Comparison of ENCODE assay signal across 17 cellular contexts in the genomic region with DNA sequence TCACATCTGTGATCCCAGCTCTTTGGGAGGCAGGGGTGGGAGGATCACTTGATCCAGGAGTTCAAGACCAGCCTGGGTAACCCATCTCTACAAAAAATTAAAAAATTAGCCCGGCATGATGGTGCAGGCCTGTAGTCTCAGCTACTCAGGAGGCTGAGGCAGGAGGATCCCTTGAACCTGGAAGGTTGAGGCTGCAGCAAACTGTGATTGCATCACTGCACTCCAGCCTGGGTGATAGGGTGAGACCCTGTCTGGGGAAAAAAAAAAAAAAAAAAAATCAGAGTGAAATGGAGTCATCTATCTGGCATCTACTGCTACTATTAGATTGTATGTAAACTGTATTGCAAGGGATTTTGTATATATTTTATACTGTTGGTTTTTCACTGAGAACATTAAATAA. TPM values are rescaled to one million over a fixed set of nuclear protein-coding genes. Genes with fewer than 3 reads are reported as not detected.
DNase-seq lines count a peak whose midpoint lies in the region; ATAC-seq lines count a peak whose summit lies in the region.
"Had no signal": no experiment of that assay in that cellular context is flagged by ENCODE, and none has a peak within 500 bp of the region (broad histone marks: within the 10 kb centered on the region; RNA-seq: fewer than 3 reads in every experiment).

No MANE protein-coding gene starts in this region.

- no peak overlapping the region for H3K4me3 ChIP-seq in SK-N-MC
- H3K4me3 ChIP-seq: BLaER1 had no signal

- H3K4me1 Mint-ChIP-seq in activated T-cell treated with anti-CD3 and anti-CD28 coated beads, Interleukin-2, amount 50 U/mL, for 24 hours (ENCODE audit: low read depth): peaks cover 11% of the 10 kb centered on the region
- peaks cover 3% of the 10 kb centered on the region for H3K4me1 Mint-ChIP-seq in activated T-cell treated with anti-CD3 and anti-CD28 coated beads, Interleukin-2, amount 50 U/mL, for 4 hours (ENCODE audit: low read depth)
- no peaks in the 10 kb centered on the region for H3K4me1 Mint-ChIP-seq in stimulated activated memory B cell treated with anti-CD40 and anti-IgM and Interleukin-4, amounts not matched to agents 10 μg/mL and 1 μg/mL and 100 μg/mL, for 72 hours
- H3K4me1 Mint-ChIP-seq: CD14-positive monocyte, IgD-negative memory B cell had no signal

- no peaks in the 10 kb centered on the region for H3K9me3 ChIP-seq in SK-N-MC (ENCODE audit: low read depth, low read length)
- H3K9me3 ChIP-seq: BLaER1 had no signal

- H3K27me3 Mint-ChIP-seq in activated T-cell treated with anti-CD3 and anti-CD28 coated beads, Interleukin-2, amount 50 U/mL, for 24 hours: no peaks in the 10 kb centered on the region
- no peaks in the 10 kb centered on the region for H3K27me3 Mint-ChIP-seq in activated T-cell treated with anti-CD3 and anti-CD28 coated beads, Interleukin-2, amount 50 U/mL, for 4 hours (ENCODE audit: low read depth)
- H3K27me3 Mint-ChIP-seq in stimulated activated memory B cell treated with anti-CD40 and anti-IgM and Interleukin-4, amounts not matched to agents 10 μg/mL and 1 μg/mL and 100 μg/mL, for 72 hours: no peaks in the 10 kb centered on the region
- H3K27me3 Mint-ChIP-seq: IgD-negative memory B cell had no signal

- no peaks in the 10 kb centered on the region for H3K9me3 Mint-ChIP-seq in activated T-cell treated with anti-CD3 and anti-CD28 coated beads, Interleukin-2, amount 50 U/mL, for 24 hours
- H3K9me3 Mint-ChIP-seq in activated T-cell treated with anti-CD3 and anti-CD28 coated beads, Interleukin-2, amount 50 U/mL, for 4 hours: no peaks in the 10 kb centered on the region
- H3K9me3 Mint-ChIP-seq in stimulated activated memory B cell treated with anti-CD40 and anti-IgM and Interleukin-4, amounts not matched to agents 10 μg/mL and 1 μg/mL and 100 μg/mL, for 72 hours: no peaks in the 10 kb centered on the region
- H3K9me3 Mint-ChIP-seq: CD14-positive monocyte, IgD-negative memory B cell had no signal

- intact Hi-C loops in Right ventricle myocardium inferior (cut with DNase I): no loop called here
- intact Hi-C loops in left ventricle myocardium superior (cut with micrococcal nuclease): no loop called here

- 0 out of 2 replicates have a peak overlapping the region, but pooled peaks have one; percentile 13 for H3K27ac ChIP-seq in SK-N-MC
- H3K27ac ChIP-seq: BLaER1 had no signal

- DNase-seq in activated T-cell treated with anti-CD3 and anti-CD28 coated beads, Interleukin-2, amount 50 U/mL, for 24 hours: no peak
- DNase-seq in activated T-cell treated with anti-CD3 and anti-CD28 coated beads, Interleukin-2, amount 50 U/mL, for 4 hours: no peak
- DNase-seq in Right ventricle myocardium inferior (ENCODE audit: missing footprints) (peak; percentile 25), left ventricle myocardium superior (no peak), SK-N-MC (ENCODE audit: low read depth, low spot score) (no peak), NCI-H1436 (lab: John Stamatoyannopoulos, UW) (no peak)
- DNase-seq in activated CD8-positive, alpha-beta memory T cell treated with anti-CD3 and anti-CD28 coated beads, Interleukin-2, amount 50 U/mL, for 4 hours: no peak
- DNase-seq: 8988T, Calu3, DMS79 treated with DMSO at 0.1 percent for 48 hours, GF-D8, GOT3, H7 had no signal

- H3K4me3 Mint-ChIP-seq in activated T-cell treated with anti-CD3 and anti-CD28 coated beads, Interleukin-2, amount 50 U/mL, for 24 hours: no peak overlapping the region
- H3K4me3 Mint-ChIP-seq in activated T-cell treated with anti-CD3 and anti-CD28 coated beads, Interleukin-2, amount 50 U/mL, for 4 hours: no peak overlapping the region
- no peak overlapping the region for H3K4me3 Mint-ChIP-seq in stimulated activated memory B cell treated with anti-CD40 and anti-IgM and Interleukin-4, amounts not matched to agents 10 μg/mL and 1 μg/mL and 100 μg/mL, for 72 hours
- H3K4me3 Mint-ChIP-seq: CD14-positive monocyte, IgD-negative memory B cell had no signal

- peaks cover 90% of the 10 kb centered on the region for H3K36me3 Mint-ChIP-seq in activated T-cell treated with anti-CD3 and anti-CD28 coated beads, Interleukin-2, amount 50 U/mL, for 24 hours (ENCODE audit: low read depth)
- peaks cover 45% of the 10 kb centered on the region for H3K36me3 Mint-ChIP-seq in activated T-cell treated with anti-CD3 and anti-CD28 coated beads, Interleukin-2, amount 50 U/mL, for 4 hours (ENCODE audit: insufficient read depth)
- peaks cover 65% of the 10 kb centered on the region for H3K36me3 Mint-ChIP-seq in stimulated activated memory B cell treated with anti-CD40 and anti-IgM and Interleukin-4, amounts not matched to agents 10 μg/mL and 1 μg/mL and 100 μg/mL, for 72 hours
- H3K36me3 Mint-ChIP-seq: IgD-negative memory B cell had no signal

- peak overlapping the region; percentile 47 for H3K27ac Mint-ChIP-seq in activated T-cell treated with anti-CD3 and anti-CD28 coated beads, Interleukin-2, amount 50 U/mL, for 24 hours
- H3K27ac Mint-ChIP-seq in stimulated activated memory B cell treated with anti-CD40 and anti-IgM and Interleukin-4, amounts not matched to agents 10 μg/mL and 1 μg/mL and 100 μg/mL, for 72 hours: peak overlapping the region; percentile 19

- no peak overlapping the region for H3K9ac ChIP-seq in SK-N-MC (ENCODE audit: insufficient read length)
- H3K9ac ChIP-seq: BLaER1 had no signal

- peaks cover 89% of the 10 kb centered on the region for H3K36me3 ChIP-seq in SK-N-MC (ENCODE audit: insufficient read depth, low read length)

- no peak for ATAC-seq in activated T-cell treated with anti-CD3 and anti-CD28 coated beads, Interleukin-2, amount 50 U/mL, for 4 hours
- ATAC-seq in Right ventricle myocardium inferior: no peak
- no peak for ATAC-seq in left ventricle myocardium superior
- no peak for ATAC-seq in stimulated activated memory B cell treated with anti-CD40 and anti-IgM and Interleukin-4, amounts not matched to agents 10 μg/mL and 1 μg/mL and 100 μg/mL, for 72 hours

RNA-seq across cellular contexts. Expression of a gene that starts 59.1 kb away (rescaled TPM):
- total RNA-seq in activated T-cell treated with anti-CD3 and anti-CD28 coated beads, Interleukin-2, amount 50 U/mL, for 4 hours: 10 to 100 TPM; 49.2 to 71.8 (median 67.4) TPM
- 35.1 TPM for total RNA-seq in Right ventricle myocardium inferior
- total RNA-seq in left ventricle myocardium superior: 35.9 TPM
